ENCODE assay signal across 8 cellular contexts in genomic region chr17:61002316-61002736, GRCh38.
A peak's percentile ranks its signal among the peaks of the same experiment; 100 is the strongest.
DNase-seq lines count a peak whose midpoint lies in the region; ATAC-seq lines count a peak whose summit lies in the region.

No MANE protein-coding gene starts in this region.

- DNase-seq in SHP77 (lab: John Stamatoyannopoulos, UW) = peak; percentile 3 to 17
- no peak for DNase-seq in SHP77 treated with DMSO at 0.1 percent for 48 hours (lab: John Stamatoyannopoulos, UW)
- peak in 2 of 3 experiments; percentile 48 to 57 for DNase-seq in NCI-H1417 (lab: John Stamatoyannopoulos, UW)
- DNase-seq in amniotic stem cell (lab: John Stamatoyannopoulos, UW) = peak; percentile 33
- DNase-seq in left colon = no peak
- DNase-seq in effector memory CD4-positive, alpha-beta T cell = no peak

- intact Hi-C loops in left colon (cut with DNase I, micrococcal nuclease) = loop anchor here in 1 of 2 donors (5.0 kb wide), 1 partner anchor 390 kb away; no protein-coding TSS in a partner anchor

- H3K36me3 ChIP-seq in effector memory CD4-positive, alpha-beta T cell (ENCODE audit: control insufficient read depth, insufficient read depth, low read length) = no peaks in the 10 kb centered on the region

- ATAC-seq in left colon (peak; percentile 60), HG02870 (IDR thresholded peaks at IDR 0.05; ENCODE audit: unreplicated experiment) (no peak), GM18873 (IDR thresholded peaks at IDR 0.05; ENCODE audit: low FRiP score, unreplicated experiment) (no peak)

- H3K27me3 ChIP-seq in effector memory CD4-positive, alpha-beta T cell (replicated peaks; ENCODE audit: control insufficient read depth, insufficient read depth, low read length, poor library complexity, severe bottlenecking) = no peaks in the 10 kb centered on the region

- H3K4me3 ChIP-seq in effector memory CD4-positive, alpha-beta T cell (ENCODE audit: insufficient read depth, low read depth, low read length, poor library complexity, severe bottlenecking) = no peak overlapping the region

- H3K9me3 ChIP-seq in effector memory CD4-positive, alpha-beta T cell (ENCODE audit: control insufficient read depth, low read length) = no peaks in the 10 kb centered on the region

- no peak overlapping the region for H3K27ac ChIP-seq in effector memory CD4-positive, alpha-beta T cell (ENCODE audit: insufficient read depth, low read length, poor library complexity, severe bottlenecking)

- H3K4me1 ChIP-seq in effector memory CD4-positive, alpha-beta T cell (ENCODE audit: control insufficient read depth, insufficient read depth, low read length, poor library complexity, severe bottlenecking) = no peaks in the 10 kb centered on the region

Comparison
In these comparisons a context has a peak if more than half of its experiments do, and no peak if none do; other contexts are left out.
1. DNase-seq: peak in SHP77 (2 of 2), NCI-H1417 (2 of 3) and amniotic stem cell (single experiment); none in SHP77 treated with DMSO at 0.1 percent for 48 hours (single experiment), left colon (0 of 2) and effector memory CD4-positive, alpha-beta T cell (0 of 3).